In genomic region chr21:42564561-42564971, GRCh38 we compare ENCODE assay signal across 35 cellular contexts. TPM values are rescaled to one million over a fixed set of nuclear protein-coding genes. Genes with fewer than 3 reads are reported as not detected.
DNase-seq lines count a peak whose midpoint lies in the region; ATAC-seq and TF ChIP-seq lines count a peak whose summit lies in the region.
"Had no signal": no experiment of that assay in that cellular context is flagged by ENCODE, and none has a peak within 500 bp of the region (broad histone marks: within the 10 kb centered on the region; RNA-seq: fewer than 3 reads in every experiment).

No MANE protein-coding gene starts in this region.

- H3K9me3 Mint-ChIP-seq in activated CD4-positive, alpha-beta T cell treated with anti-CD3 and anti-CD28 coated beads, Interleukin-2, amount 10 ng/mL, durations not matched to agents 24 days and 14 days, result no peaks in the 10 kb centered on the region
- no peaks in the 10 kb centered on the region for H3K9me3 Mint-ChIP-seq in activated CD8-positive, alpha-beta T cell treated with anti-CD3 and anti-CD28 coated beads, Interleukin-2, amount 10 ng/mL, durations not matched to agents 7 days and 5 days (ENCODE audit: insufficient read depth)
- H3K9me3 Mint-ChIP-seq: activated naive CD8-positive, alpha-beta T cell treated with anti-CD3 and anti-CD28 coated beads, Interleukin-2, amount 10 ng/mL, durations not matched to agents 7 days and 5 days; activated T-helper 1 cell treated with anti-CD3 and anti-CD28 coated beads, Interleukin-12 subunit alpha, Interleukin-12 subunit beta, Interleukin-2, Interleukin-4 antibody, amounts not matched to agents 30 ng/mL and 10 ng/mL and 1 ng/mL, durations not matched to agents 14 hours and 24 hours and 36 hours; immature natural killer cell; mesothelial cell of epicardium; naive B cell had no signal

- intact Hi-C loops in activated CD4-positive, alpha-beta T cell treated with anti-CD3 and anti-CD28 coated beads, Interleukin-2, amount 10 ng/mL, durations not matched to agents 24 days and 14 days (cut with micrococcal nuclease), result no loop called here
- intact Hi-C loops in stomach (cut with DNase I; ENCODE audit: low total_unique reads), result no loop called here

- H3K27ac ChIP-seq in VCaP (peak overlapping the region; percentile 93; the same call in 1 of the 2 replicates), stomach (no peak overlapping the region)
- H3K27ac ChIP-seq: 22Rv1; BLaER1 treated with 17β-estradiol and CSF1 and Interleukin-3, amounts not matched to agents 10 nM and 100 nM; cardiac muscle cell; colonic mucosa; epithelial cell of prostate; KMS-11; neutrophil; prostate gland; right lobe of liver had no signal

- CTCF ChIA-PET in activated CD8-positive, alpha-beta T cell treated with anti-CD3 and anti-CD28 coated beads, Interleukin-2, amount 10 ng/mL, durations not matched to agents 7 days and 5 days (lab: Charles Lee), result no interaction called here

- peaks cover 10% of the 10 kb centered on the region for H3K36me3 Mint-ChIP-seq in activated CD4-positive, alpha-beta T cell treated with anti-CD3 and anti-CD28 coated beads, Interleukin-2, amount 10 ng/mL, durations not matched to agents 24 days and 14 days (ENCODE audit: low read depth)
- H3K36me3 Mint-ChIP-seq in activated CD8-positive, alpha-beta T cell treated with anti-CD3 and anti-CD28 coated beads, Interleukin-2, amount 10 ng/mL, durations not matched to agents 7 days and 5 days (ENCODE audit: low read depth), result peaks cover 20% of the 10 kb centered on the region

- peaks cover 0 to 12% (median 4%) of the 10 kb centered on the region in 4 donors for H3K4me1 ChIP-seq in stomach
- H3K4me1 ChIP-seq: colonic mucosa, HAP-1, right lobe of liver had no signal

- no peak overlapping the region for H3K4me3 Mint-ChIP-seq in activated CD4-positive, alpha-beta T cell treated with anti-CD3 and anti-CD28 coated beads, Interleukin-2, amount 10 ng/mL, durations not matched to agents 24 days and 14 days
- H3K4me3 Mint-ChIP-seq in activated CD8-positive, alpha-beta T cell treated with anti-CD3 and anti-CD28 coated beads, Interleukin-2, amount 10 ng/mL, durations not matched to agents 7 days and 5 days, result no peak overlapping the region
- H3K4me3 Mint-ChIP-seq: activated naive CD8-positive, alpha-beta T cell treated with anti-CD3 and anti-CD28 coated beads, Interleukin-2, amount 10 ng/mL, durations not matched to agents 7 days and 5 days; activated T-helper 1 cell treated with anti-CD3 and anti-CD28 coated beads, Interleukin-12 subunit alpha, Interleukin-12 subunit beta, Interleukin-2, Interleukin-4 antibody, amounts not matched to agents 30 ng/mL and 10 ng/mL and 1 ng/mL, durations not matched to agents 14 hours and 24 hours and 36 hours; immature natural killer cell; mesothelial cell of epicardium; T-helper 17 cell had no signal

- peak overlapping the region; percentile 25 for H3K27ac Mint-ChIP-seq in activated CD4-positive, alpha-beta T cell treated with anti-CD3 and anti-CD28 coated beads, Interleukin-2, amount 10 ng/mL, durations not matched to agents 24 days and 14 days
- no peak overlapping the region for H3K27ac Mint-ChIP-seq in activated CD8-positive, alpha-beta T cell treated with anti-CD3 and anti-CD28 coated beads, Interleukin-2, amount 10 ng/mL, durations not matched to agents 7 days and 5 days
- H3K27ac Mint-ChIP-seq: activated naive CD8-positive, alpha-beta T cell treated with anti-CD3 and anti-CD28 coated beads, Interleukin-2, amount 10 ng/mL, durations not matched to agents 7 days and 5 days; activated T-helper 1 cell treated with anti-CD3 and anti-CD28 coated beads, Interleukin-12 subunit alpha, Interleukin-12 subunit beta, Interleukin-2, Interleukin-4 antibody, amounts not matched to agents 30 ng/mL and 10 ng/mL and 1 ng/mL, durations not matched to agents 14 hours and 24 hours and 36 hours; immature natural killer cell; mesothelial cell of epicardium; T-helper 17 cell had no signal

- DNase-seq in activated CD4-positive, alpha-beta T cell treated with anti-CD3 and anti-CD28 coated beads, Interleukin-2, amount 10 ng/mL, durations not matched to agents 24 days and 14 days, result no peak
- DNase-seq in activated CD4-positive, alpha-beta T cell treated with anti-CD3 and anti-CD28 coated beads, Interleukin-2, amount 50 U/mL, for 48 hours, result no peak
- DNase-seq in left lobe of liver (ENCODE audit: low spot score) (peak; percentile 14), stomach (peak; percentile 17), kidney tubule cell (ENCODE audit: low spot score) (no peak), NCI-H774 (lab: John Stamatoyannopoulos, UW) (no peak)
- no peak for DNase-seq in activated CD8-positive, alpha-beta T cell treated with anti-CD3 and anti-CD28 coated beads, Interleukin-2, amount 10 ng/mL, durations not matched to agents 7 days and 5 days
- DNase-seq: activated CD4-positive, alpha-beta T cell treated with anti-CD3 and anti-CD28 coated beads for 1 hour; colonic mucosa; DMS153; effector CD8-positive, alpha-beta T cell; immature natural killer cell; left ventricle myocardium superior; MG63; naive B cell; NCI-H1105; NCI-H187 treated with DMSO at 0.1 percent for 48 hours; NCI-H69; stimulated activated CD4-positive, alpha-beta T cell treated with anti-CD3 and anti-CD28 coated beads, Interleukin-4, amount 100 ng/mL, for 1 hour; trophoblast cell had no signal

- H3K27me3 Mint-ChIP-seq in activated CD4-positive, alpha-beta T cell treated with anti-CD3 and anti-CD28 coated beads, Interleukin-2, amount 10 ng/mL, durations not matched to agents 24 days and 14 days, result no peaks in the 10 kb centered on the region
- no peaks in the 10 kb centered on the region for H3K27me3 Mint-ChIP-seq in activated CD8-positive, alpha-beta T cell treated with anti-CD3 and anti-CD28 coated beads, Interleukin-2, amount 10 ng/mL, durations not matched to agents 7 days and 5 days (ENCODE audit: low read depth)
- H3K27me3 Mint-ChIP-seq: activated naive CD8-positive, alpha-beta T cell treated with anti-CD3 and anti-CD28 coated beads, Interleukin-2, amount 10 ng/mL, durations not matched to agents 7 days and 5 days; naive B cell; T-helper 17 cell had no signal

- H3K36me3 ChIP-seq in stomach, result peaks cover 37 to 100% (median 100%) of the 10 kb centered on the region in 4 donors
- H3K36me3 ChIP-seq: cardiac muscle cell, HAP-1, MG63 had no signal

- no peak for TF ChIP-seq POLR2A in stomach (IDR thresholded peaks at IDR 0.05)

- TF ChIP-seq EP300 in stomach (IDR thresholded peaks at IDR 0.05), result no peak

- POLR2A ChIA-PET in activated CD8-positive, alpha-beta T cell treated with anti-CD3 and anti-CD28 coated beads, Interleukin-2, amount 10 ng/mL, durations not matched to agents 7 days and 5 days (lab: Charles Lee), result no interaction called here

- TF ChIP-seq CTCF in VCaP (conservative IDR thresholded peaks at IDR 0.05), result no peak
- no peak for TF ChIP-seq CTCF in stomach (IDR thresholded peaks at IDR 0.05)

- WGBS in stomach, 5 donors, result 84 to 96% (median 91%) methylated on average over 10 to 17 of the region's 17 CpGs

- peaks cover 2% of the 10 kb centered on the region for H3K4me1 Mint-ChIP-seq in activated CD4-positive, alpha-beta T cell treated with anti-CD3 and anti-CD28 coated beads, Interleukin-2, amount 10 ng/mL, durations not matched to agents 24 days and 14 days
- H3K4me1 Mint-ChIP-seq in activated CD8-positive, alpha-beta T cell treated with anti-CD3 and anti-CD28 coated beads, Interleukin-2, amount 10 ng/mL, durations not matched to agents 7 days and 5 days (ENCODE audit: low read depth), result no peaks in the 10 kb centered on the region
- H3K4me1 Mint-ChIP-seq: mesothelial cell of epicardium had no signal

- H3K27me3 ChIP-seq in stomach, result no peaks in the 10 kb centered on the region
- H3K27me3 ChIP-seq: cardiac muscle cell, colonic mucosa, MG63, neutrophil, right lobe of liver had no signal

- no peak for ATAC-seq in left lobe of liver
- no peak for ATAC-seq in activated CD8-positive, alpha-beta T cell treated with anti-CD3 and anti-CD28 coated beads, Interleukin-2, amount 10 ng/mL, durations not matched to agents 7 days and 5 days
- ATAC-seq: left ventricle myocardium superior, right lobe of liver, Right ventricle myocardium inferior, T-helper 17 cell had no signal

- no peak overlapping the region for H3K4me3 ChIP-seq in stomach
- H3K4me3 ChIP-seq: BLaER1 treated with 17β-estradiol and CSF1 and Interleukin-3, amounts not matched to agents 10 nM and 100 nM; cardiac muscle cell; colonic mucosa; HAP-1; MG63; prostate gland; right lobe of liver had no signal

- H3K9me3 ChIP-seq in stomach, result no peaks in the 10 kb centered on the region
- H3K9me3 ChIP-seq: BLaER1 treated with 17β-estradiol and CSF1 and Interleukin-3, amounts not matched to agents 10 nM and 100 nM; colonic mucosa; HAP-1; MG63; neutrophil; prostate gland; right lobe of liver had no signal

RNA-seq across cellular contexts. Expression of gene SLC37A1, which starts 50.9 kb away (rescaled TPM):
- 19.5 and 23.0 TPM in 2 replicates for total RNA-seq in activated CD4-positive, alpha-beta T cell treated with anti-CD3 and anti-CD28 coated beads, Interleukin-2, amount 10 ng/mL, durations not matched to agents 24 days and 14 days
- total RNA-seq in left lobe of liver (5.0 TPM), stomach (10 to 100 TPM in 4 of 5 donors, 1 to 10 TPM in 1; 9.8 to 72.9 (median 23.9) TPM)
- 10 to 100 TPM; 10.3 to 12.4 (median 11.3) TPM for polyA plus RNA-seq in stomach
- total RNA-seq in activated CD8-positive, alpha-beta T cell treated with anti-CD3 and anti-CD28 coated beads, Interleukin-2, amount 10 ng/mL, durations not matched to agents 7 days and 5 days, result 10 to 100 TPM; 18.9 to 19.2 TPM

Comparison
In these comparisons a context has a peak if more than half of its experiments do, and no peak if none do; other contexts are left out.
1. DNase-seq: peak in left lobe of liver (single experiment) and stomach (single experiment); none in activated CD4-positive, alpha-beta T cell treated with anti-CD3 and anti-CD28 coated beads, Interleukin-2, amount 10 ng/mL, durations not matched to agents 24 days and 14 days (single experiment), activated CD4-positive, alpha-beta T cell treated with anti-CD3 and anti-CD28 coated beads, Interleukin-2, amount 50 U/mL, for 48 hours (0 of 2), kidney tubule cell (single experiment), activated CD8-positive, alpha-beta T cell treated with anti-CD3 and anti-CD28 coated beads, Interleukin-2, amount 10 ng/mL, durations not matched to agents 7 days and 5 days (single experiment) and NCI-H774 (single experiment).